In the genomic region with DNA sequence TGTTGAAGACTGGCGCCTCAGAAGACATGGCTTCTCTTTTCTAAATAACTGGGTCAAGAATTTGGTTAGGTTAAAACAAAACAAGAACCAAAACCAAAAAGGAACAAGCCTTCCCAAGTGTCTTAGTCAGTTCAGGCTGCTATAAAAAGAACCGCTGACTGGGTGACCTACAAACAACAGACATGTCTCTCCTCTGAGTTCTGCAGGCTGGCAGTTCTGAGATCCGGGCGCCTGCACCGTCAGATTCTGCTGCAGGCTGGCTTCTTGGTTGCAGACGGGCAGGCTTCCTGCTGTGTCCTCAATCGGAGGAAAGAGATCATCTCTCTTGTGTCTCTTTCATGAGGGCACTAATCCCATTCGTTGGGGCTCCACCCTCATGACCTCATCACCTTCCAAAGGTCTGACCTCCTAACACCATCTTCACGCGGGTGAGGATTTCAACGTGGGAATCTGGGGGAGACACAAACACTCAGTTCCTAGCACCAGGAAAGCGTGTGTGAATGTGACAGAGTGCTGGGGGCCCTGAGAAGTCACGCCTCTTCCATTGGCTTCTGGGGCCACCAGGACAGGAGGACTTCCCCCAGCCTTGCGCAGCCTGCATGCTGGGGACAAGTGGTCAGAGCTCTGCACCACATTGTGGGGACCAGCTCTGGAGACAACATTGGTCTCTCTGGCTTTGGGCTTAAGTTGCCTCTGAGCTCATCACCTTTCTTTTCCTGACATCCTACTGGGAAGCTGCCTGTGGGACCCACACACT, we compare ENCODE assay signal across 1 cellular context.
TF ChIP-seq lines count a peak whose summit lies in the region.

No MANE protein-coding gene starts in this region.

TF ChIP-seq in IMR-90, 13 proteins besides CTCF, POLR2A, EP300 and RAD21:
- TF ChIP-seq USF2 (IDR thresholded peaks at IDR 0.05; ENCODE audit: low read depth, low read length) = no peak
- TF ChIP-seq SMC3 (IDR thresholded peaks at IDR 0.05; ENCODE audit: low read depth, low read length) = no peak
- TF ChIP-seq, protein P1, sequence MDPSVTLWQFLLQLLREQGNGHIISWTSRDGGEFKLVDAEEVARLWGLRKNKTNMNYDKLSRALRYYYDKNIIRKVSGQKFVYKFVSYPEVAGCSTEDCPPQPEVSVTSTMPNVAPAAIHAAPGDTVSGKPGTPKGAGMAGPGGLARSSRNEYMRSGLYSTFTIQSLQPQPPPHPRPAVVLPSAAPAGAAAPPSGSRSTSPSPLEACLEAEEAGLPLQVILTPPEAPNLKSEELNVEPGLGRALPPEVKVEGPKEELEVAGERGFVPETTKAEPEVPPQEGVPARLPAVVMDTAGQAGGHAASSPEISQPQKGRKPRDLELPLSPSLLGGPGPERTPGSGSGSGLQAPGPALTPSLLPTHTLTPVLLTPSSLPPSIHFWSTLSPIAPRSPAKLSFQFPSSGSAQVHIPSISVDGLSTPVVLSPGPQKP (IDR thresholded peaks at IDR 0.05; ENCODE audit: borderline replicate concordance, low read depth, low read length) = no peak
- no peak for TF ChIP-seq MXI1 (IDR thresholded peaks at IDR 0.05; ENCODE audit: borderline replicate concordance, low read depth, low read length)
- no peak for TF ChIP-seq CHD1 (IDR thresholded peaks at IDR 0.05; ENCODE audit: low read depth, low read length)
- no peak for TF ChIP-seq MAZ (IDR thresholded peaks at IDR 0.05; ENCODE audit: borderline replicate concordance, low read depth, low read length)
- TF ChIP-seq FOS (IDR thresholded peaks at IDR 0.05; ENCODE audit: low read depth, low read length) = no peak
- TF ChIP-seq BHLHE40 (IDR thresholded peaks at IDR 0.05; ENCODE audit: low read depth, low read length) = no peak
- TF ChIP-seq CEBPB (IDR thresholded peaks at IDR 0.05; ENCODE audit: low read depth, low read length) = no peak
- TF ChIP-seq RCOR1 (IDR thresholded peaks at IDR 0.05; ENCODE audit: insufficient replicate concordance, low read length) = no peak
- no peak for TF ChIP-seq NFE2L2 (IDR thresholded peaks at IDR 0.05; ENCODE audit: low read depth, low read length)
- TF ChIP-seq MAFK (IDR thresholded peaks at IDR 0.05; ENCODE audit: low read depth, low read length) = no peak
- no peak for TF ChIP-seq RFX5 (IDR thresholded peaks at IDR 0.05; ENCODE audit: low read depth, low read length)
TF ChIP-seq in IMR-90: peak in this region for 0.
